9 cellular contexts compared by ENCODE assay signal in genomic region chr7:87345962-87346371, GRCh38. TPM values are rescaled to one million over a fixed set of nuclear protein-coding genes. Genes with fewer than 3 reads are reported as not detected.
A peak's percentile ranks its signal among the peaks of the same experiment; 100 is the strongest.
DNase-seq lines count a peak whose midpoint lies in the region; ATAC-seq and TF ChIP-seq lines count a peak whose summit lies in the region.
"Had no signal": no experiment of that assay in that cellular context is flagged by ENCODE, and none has a peak within 500 bp of the region (broad histone marks: within the 10 kb centered on the region; RNA-seq: fewer than 3 reads in every experiment).

No MANE protein-coding gene starts in this region.

- peaks cover 10% of the 10 kb centered on the region in 2 donors for H3K4me1 ChIP-seq in naive thymus-derived CD4-positive, alpha-beta T cell (ENCODE audit: control insufficient read depth in 2 of 2, insufficient read depth in 2 of 2, low read length in 2 of 2)

- intact Hi-C loops in naive thymus-derived CD4-positive, alpha-beta T cell (cut with micrococcal nuclease) = loop anchor here (1.0 to 5.0 kb wide), 17 partner anchors 23 to 874 kb away; partner anchors contain the start of genes DMTF1 (in 2 of the 2), RUNDC3B (in 2 of the 2), TMEM243 (in 2 of the 2) and ABCB1 (in 1 of the 2)

- peak overlapping the region; percentile 66 for H3K4me3 ChIP-seq in AG09309 (ENCODE audit: control insufficient read depth, low read depth, low read length)
- peak overlapping the region; percentile 86 for H3K4me3 ChIP-seq in naive thymus-derived CD4-positive, alpha-beta T cell (ENCODE audit: low read length)

- CTCF ChIA-PET in naive thymus-derived CD4-positive, alpha-beta T cell (lab: Charles Lee) = no interaction called here

- H3K4me3 Mint-ChIP-seq in effector memory CD8-positive, alpha-beta T cell = peak overlapping the region; percentile 89 to 95
- peak overlapping the region; percentile 81 to 100 (median 92) for H3K4me3 Mint-ChIP-seq in naive thymus-derived CD4-positive, alpha-beta T cell

- DNase-seq in AG09309 (ENCODE audit: low read depth) (no peak), NCI-H748 treated with DMSO at 0.1 percent for 48 hours (lab: John Stamatoyannopoulos, UW) (peak; percentile 29), medulla oblongata (ENCODE audit: extremely low spot score) (no peak), EL (no peak), HuH-7.5 (ENCODE audit: low spot score) (no peak)
- no peak for DNase-seq in effector memory CD8-positive, alpha-beta T cell
- no peak for DNase-seq in naive thymus-derived CD4-positive, alpha-beta T cell

- H3K36me3 ChIP-seq in naive thymus-derived CD4-positive, alpha-beta T cell (ENCODE audit: control insufficient read depth in 2 of 3, insufficient read depth in 3 of 3, low read length in 3 of 3) = peaks cover 4 to 23% (median 7%) of the 10 kb centered on the region in 3 experiments

- POLR2A ChIA-PET in naive thymus-derived CD4-positive, alpha-beta T cell (lab: Charles Lee) = interaction anchor here (0.7 to 1.9 kb wide), 4 partner anchors 31 to 194 kb away, joined by 3 to 7 read pairs (median 4); partner anchors contain the start of genes DMTF1 and TMEM243

- H3K9me3 Mint-ChIP-seq in effector memory CD8-positive, alpha-beta T cell = no peaks in the 10 kb centered on the region
- peaks cover 0 to 4% (median 0%) of the 10 kb centered on the region in 11 donors for H3K9me3 Mint-ChIP-seq in naive thymus-derived CD4-positive, alpha-beta T cell

- H3K27me3 ChIP-seq in naive thymus-derived CD4-positive, alpha-beta T cell (ENCODE audit: control insufficient read depth in 2 of 2, insufficient read depth in 2 of 2, low read length in 2 of 2) = no peaks in the 10 kb centered on the region

- H3K4me1 Mint-ChIP-seq in effector memory CD8-positive, alpha-beta T cell (ENCODE audit: low read depth in 2 of 2) = peaks cover 25 to 43% of the 10 kb centered on the region in 2 donors
- H3K4me1 Mint-ChIP-seq in naive thymus-derived CD4-positive, alpha-beta T cell = peaks cover 12 to 56% (median 46%) of the 10 kb centered on the region in 7 donors

- peak overlapping the region; percentile 87 for H3K27ac ChIP-seq in naive thymus-derived CD4-positive, alpha-beta T cell (ENCODE audit: low read depth, low read length)

- no peaks in the 10 kb centered on the region for H3K27me3 Mint-ChIP-seq in effector memory CD8-positive, alpha-beta T cell
- no peaks in the 10 kb centered on the region for H3K27me3 Mint-ChIP-seq in naive thymus-derived CD4-positive, alpha-beta T cell

- peaks cover 18% of the 10 kb centered on the region for H3K36me3 Mint-ChIP-seq in effector memory CD8-positive, alpha-beta T cell (ENCODE audit: insufficient read depth)
- H3K36me3 Mint-ChIP-seq in naive thymus-derived CD4-positive, alpha-beta T cell = peaks cover 13 to 43% (median 34%) of the 10 kb centered on the region in 5 donors

- H3K9me3 ChIP-seq in naive thymus-derived CD4-positive, alpha-beta T cell (ENCODE audit: control insufficient read depth in 2 of 3, low read length in 3 of 3) = no peaks in the 10 kb centered on the region

- peak overlapping the region; percentile 93 to 96 for H3K27ac Mint-ChIP-seq in effector memory CD8-positive, alpha-beta T cell
- peak overlapping the region; percentile 88 to 98 (median 96) for H3K27ac Mint-ChIP-seq in naive thymus-derived CD4-positive, alpha-beta T cell

- peak; percentile 1 for ATAC-seq in GM19455 (IDR thresholded peaks at IDR 0.05; ENCODE audit: unreplicated experiment)
- ATAC-seq in effector memory CD8-positive, alpha-beta T cell (replicated peaks) = peak; percentile 6
- ATAC-seq in naive thymus-derived CD4-positive, alpha-beta T cell = peak; percentile 4
- ATAC-seq: HCT116 had no signal

- TF ChIP-seq CTCF in AG09309 (IDR thresholded peaks at IDR 0.05; ENCODE audit: control insufficient read depth, insufficient read depth, low read depth, low read length, missing control alignments) = no peak

RNA-seq across cellular contexts. Expression of gene CROT, which starts 0.5 kb away (rescaled TPM):
- total RNA-seq in naive thymus-derived CD4-positive, alpha-beta T cell = 10 to 100 TPM in 3 of 5 experiments, 1 to 10 TPM in 2; 7.7 to 15.2 (median 11.3) TPM
- polyA plus RNA-seq in naive thymus-derived CD4-positive, alpha-beta T cell = 1 to 10 TPM; 5.6 to 5.7 TPM
